In genomic region chr3:29324180-29324651, GRCh38 we compare ENCODE assay signal across 1 cellular context.
TF ChIP-seq lines count a peak whose summit lies in the region.

No MANE protein-coding gene starts in this region.

TF ChIP-seq in H1, 55 proteins besides CTCF, POLR2A, EP300 and RAD21:
- TF ChIP-seq SP4 (IDR thresholded peaks at IDR 0.05; ENCODE audit: low read length) (no peak), YY1 (IDR thresholded peaks at IDR 0.05; ENCODE audit: low read depth, low read length) (no peak), KDM5A (IDR thresholded peaks at IDR 0.05; ENCODE audit: low read length) (no peak), SIX5 (IDR thresholded peaks at IDR 0.05; ENCODE audit: low read depth, low read length) (no peak), RNF2 (IDR thresholded peaks at IDR 0.05; ENCODE audit: borderline replicate concordance, low read depth, low read length, missing control alignments, poor library complexity, severe bottlenecking) (no peak), SRF (IDR thresholded peaks at IDR 0.05; ENCODE audit: low read depth, low read length) (no peak), HDAC2 (IDR thresholded peaks at IDR 0.05; ENCODE audit: borderline replicate concordance in 1 of 2, low read depth in 2 of 2, low read length in 2 of 2) (no peak), BCL11A (IDR thresholded peaks at IDR 0.05; ENCODE audit: low read depth in 2 of 2, low read length in 2 of 2) (no peak), GABPA (IDR thresholded peaks at IDR 0.05; ENCODE audit: borderline replicate concordance, insufficient read depth, low read length) (no peak), TEAD4 (IDR thresholded peaks at IDR 0.05; ENCODE audit: low read depth, low read length) (no peak), RBBP5 (IDR thresholded peaks at IDR 0.05; ENCODE audit: borderline replicate concordance, low read depth, low read length) (no peak), EZH2 (IDR thresholded peaks at IDR 0.05; ENCODE audit: low read depth, low read length, severe bottlenecking) (no peak), HDAC6 (IDR thresholded peaks at IDR 0.05; ENCODE audit: low read depth, low read length) (no peak)
